22 cellular contexts compared by ENCODE assay signal in genomic region chr5:112036206-112036605, GRCh38.
DNase-seq lines count a peak whose midpoint lies in the region; ATAC-seq, FAIRE-seq and TF ChIP-seq lines count a peak whose summit lies in the region.
"Had no signal": no experiment of that assay in that cellular context is flagged by ENCODE, and none has a peak within 500 bp of the region (broad histone marks: within the 10 kb centered on the region; RNA-seq: fewer than 3 reads in every experiment).

No MANE protein-coding gene starts in this region.

- no peak for TF ChIP-seq CTCF in AG09309 (IDR thresholded peaks at IDR 0.05; ENCODE audit: control insufficient read depth, insufficient read depth, low read depth, low read length, missing control alignments)
- no peak for TF ChIP-seq CTCF in IMR-90 (conservative IDR thresholded peaks at IDR 0.05; ENCODE audit: low read depth, low read length)
- TF ChIP-seq CTCF in astrocyte (IDR thresholded peaks at IDR 0.05; ENCODE audit: insufficient read depth, low read depth, low read length) = no peak
- no peak for TF ChIP-seq CTCF in lower lobe of right lung (IDR thresholded peaks at IDR 0.05)

- H3K9ac ChIP-seq in IMR-90 (ENCODE audit: low read depth, low read length) (no peak overlapping the region), astrocyte (ENCODE audit: low read length) (no peak overlapping the region)

- H3K18ac ChIP-seq in IMR-90 (ENCODE audit: low read depth, low read length) = no peak overlapping the region

- no peaks in the 10 kb centered on the region for H3K79me1 ChIP-seq in IMR-90 (ENCODE audit: low read depth in 1 of 2, low read length in 2 of 2)

- POLR2A ChIA-PET in IMR-90 (lab: Charles Lee; ENCODE audit: unreplicated experiment) = no interaction called here

- H3K56ac ChIP-seq in IMR-90 (ENCODE audit: extremely low read depth, insufficient read depth, low read length) = no peak overlapping the region

- H2AFZ ChIP-seq in IMR-90 (replicated peaks; ENCODE audit: low read length, poor library complexity) = no peak overlapping the region
- H2AFZ ChIP-seq in astrocyte (ENCODE audit: low read depth, low read length) = no peak overlapping the region
- H2AFZ ChIP-seq: GM23338 had no signal

- H3K27ac Mint-ChIP-seq in astrocyte (ENCODE audit: unreplicated experiment) = no peak overlapping the region
- H3K27ac Mint-ChIP-seq: CD14-positive monocyte, GM23338 had no signal

- TF ChIP-seq POLR2A in IMR-90 (IDR thresholded peaks at IDR 0.05; ENCODE audit: low read depth, low read length) = no peak

- no peaks in the 10 kb centered on the region for H3K4me1 Mint-ChIP-seq in astrocyte (ENCODE audit: low read depth, unreplicated experiment)
- H3K4me1 Mint-ChIP-seq: CD14-positive monocyte, GM23338 had no signal

- no peaks in the 10 kb centered on the region for H3K9me1 ChIP-seq in IMR-90 (ENCODE audit: insufficient read depth, low read length)

- no peaks in the 10 kb centered on the region for H3K27me3 Mint-ChIP-seq in astrocyte (ENCODE audit: low read depth, unreplicated experiment)

- in situ Hi-C loops in IMR-90 (cut with MboI; ENCODE audit: low sequenced_read_pairs) = no loop called here

- no peak overlapping the region for H4K8ac ChIP-seq in IMR-90 (ENCODE audit: low read depth in 2 of 2, low read length in 2 of 2)

- no peak overlapping the region for H3K4me3 ChIP-seq in AG09309 (ENCODE audit: control insufficient read depth, low read depth, low read length)
- H3K4me3 ChIP-seq in IMR-90 (ENCODE audit: insufficient read depth, low read depth, low read length) = no peak overlapping the region
- H3K4me3 ChIP-seq in astrocyte (ENCODE audit: insufficient read depth, low read depth, low read length) = no peak overlapping the region
- no peak overlapping the region for H3K4me3 ChIP-seq in lower lobe of right lung
- H3K4me3 ChIP-seq: GM23338, SJCRH30 had no signal

- H3K4me2 ChIP-seq in IMR-90 (ENCODE audit: low read depth, low read length) = no peak overlapping the region
- no peak overlapping the region for H3K4me2 ChIP-seq in astrocyte (ENCODE audit: low read length)
- H3K4me2 ChIP-seq: GM23338 had no signal

- H3K36me3 ChIP-seq in IMR-90 (ENCODE audit: control insufficient read depth, insufficient read depth, low read length) (no peaks in the 10 kb centered on the region), astrocyte (ENCODE audit: insufficient read depth, low read length) (no peaks in the 10 kb centered on the region), lower lobe of right lung (no peaks in the 10 kb centered on the region)
- H3K36me3 ChIP-seq: SJCRH30 had no signal

- no TSS peak for BruUV-seq in IMR-90 (replicated peaks; lab: Mats Ljungman, UMichigan)

- H3K4me3 Mint-ChIP-seq in astrocyte (ENCODE audit: unreplicated experiment) = no peak overlapping the region
- H3K4me3 Mint-ChIP-seq: CD14-positive monocyte, GM23338 had no signal

- WGBS in IMR-90 (ENCODE audit: extremely low coverage in 2 of 2, insufficient read length in 1 of 2), 2 experiments = no CpG with 5 or more reads among the region's 5 CpGs

- no peak overlapping the region for H2AK5ac ChIP-seq in IMR-90 (ENCODE audit: low read depth, low read length)

- H3K14ac ChIP-seq in IMR-90 (replicated peaks; ENCODE audit: low read depth, low read length) = no peak overlapping the region

- CTCF ChIA-PET in IMR-90 (lab: Yijun Ruan, JAX) = interaction anchor here (0.6 kb wide), 1 partner anchor 40 kb away, joined by 3 read pairs; no protein-coding TSS in a partner anchor

- no peak overlapping the region for H2BK15ac ChIP-seq in IMR-90 (ENCODE audit: low read depth, low read length)

- H4K5ac ChIP-seq in IMR-90 (ENCODE audit: low read depth, low read length) = no peak overlapping the region

- H3K4ac ChIP-seq in IMR-90 (ENCODE audit: low read depth, low read length) = no peak overlapping the region

- no peak overlapping the region for H2BK20ac ChIP-seq in IMR-90 (ENCODE audit: low read depth, low read length)

- H3K9me3 Mint-ChIP-seq in astrocyte (ENCODE audit: unreplicated experiment) = peaks cover 3% of the 10 kb centered on the region
- H3K9me3 Mint-ChIP-seq: GM23338 had no signal

- no peak for TF ChIP-seq RAD21 in IMR-90 (IDR thresholded peaks at IDR 0.05; ENCODE audit: low read length)

- ATAC-seq in IMR-90 (ENCODE audit: low read depth) (no peak), lower lobe of right lung (no peak)
- ATAC-seq: GM23338 had no signal

- H3K23ac ChIP-seq in IMR-90 (ENCODE audit: low read depth, low read length) = no peak overlapping the region

- no peaks in the 10 kb centered on the region for H3K4me1 ChIP-seq in IMR-90 (ENCODE audit: control insufficient read depth, insufficient read depth, low read length)
- H3K4me1 ChIP-seq in astrocyte (ENCODE audit: insufficient read depth, low read length) = no peaks in the 10 kb centered on the region
- H3K4me1 ChIP-seq in lower lobe of right lung = no peaks in the 10 kb centered on the region
- H3K4me1 ChIP-seq: SJCRH30 had no signal

- H3K36me3 Mint-ChIP-seq in astrocyte (ENCODE audit: low read depth, unreplicated experiment) = no peaks in the 10 kb centered on the region
- H3K36me3 Mint-ChIP-seq: CD14-positive monocyte had no signal

- H2BK5ac ChIP-seq in IMR-90 (ENCODE audit: low read depth, low read length, poor library complexity, severe bottlenecking) = no peak overlapping the region

- H4K20me1 ChIP-seq in IMR-90 (ENCODE audit: insufficient read depth, low read length) = no peaks in the 10 kb centered on the region
- H4K20me1 ChIP-seq in astrocyte (ENCODE audit: insufficient read depth, low read length) = no peaks in the 10 kb centered on the region

- no peak overlapping the region for H2AK9ac ChIP-seq in IMR-90 (replicated peaks; ENCODE audit: low read depth, low read length, poor library complexity)

- no peak overlapping the region for H3K27ac ChIP-seq in IMR-90 (ENCODE audit: insufficient read depth, low read length)
- H3K27ac ChIP-seq in astrocyte (ENCODE audit: low read depth, low read length) = no peak overlapping the region
- H3K27ac ChIP-seq in lower lobe of right lung = no peak overlapping the region
- H3K27ac ChIP-seq: SJCRH30 had no signal

- H3K79me2 ChIP-seq in astrocyte (ENCODE audit: insufficient read depth, low read length) = no peaks in the 10 kb centered on the region

- dilution Hi-C loops in IMR-90 (cut with HindIII; ENCODE audit: low sequenced_read_pairs, unreplicated experiment) = no loop called here

- H2BK120ac ChIP-seq in IMR-90 (ENCODE audit: low read depth, low read length) = no peak overlapping the region

- FAIRE-seq in astrocyte (lab: Jason Lieb, UNC) = no peak
- FAIRE-seq: HTR-8/SVneo had no signal

- no peaks in the 10 kb centered on the region for H3K9me3 ChIP-seq in IMR-90 (ENCODE audit: control insufficient read depth, insufficient read depth, low read length)
- no peaks in the 10 kb centered on the region for H3K9me3 ChIP-seq in astrocyte (ENCODE audit: insufficient read depth, low read depth, low read length)
- no peaks in the 10 kb centered on the region for H3K9me3 ChIP-seq in lower lobe of right lung
- H3K9me3 ChIP-seq: SJCRH30 had no signal

- H4K91ac ChIP-seq in IMR-90 (ENCODE audit: insufficient read depth, low read depth, low read length) = no peak overlapping the region

- intact Hi-C loops in IMR-90 (cut with micrococcal nuclease) (no loop called here), lower lobe of right lung (cut with DNase I) (no loop called here)

- DNase-seq in AG09309 (ENCODE audit: low read depth) (peak; percentile 56), ELR (ENCODE audit: low read depth) (peak; percentile 77), IMR-90 (peak; percentile 3), astrocyte (ENCODE audit: low read depth) (peak; percentile 60), activated gamma-delta T cell treated with Interleukin-2 at 50 U/mL for 16 hours (no peak), lower lobe of right lung (no peak), NCI-H146 treated with DMSO at 0.1 percent for 48 hours (lab: John Stamatoyannopoulos, UW; ENCODE audit: unreplicated experiment) (no peak)
- DNase-seq: AML-193, DMS79 treated with DMSO at 0.1 percent for 48 hours, GF-D8, Kasumi-1, NCI-H1092 treated with DMSO at 0.1 percent for 48 hours, NCI-H146, NCI-H2081, NCI-H2171 treated with DMSO at 0.1 percent for 48 hours, NCI-H446, NCI-H774, SJCRH30, T-helper 2 cell had no signal

- no peaks in the 10 kb centered on the region for H3K27me3 ChIP-seq in IMR-90 (ENCODE audit: control insufficient read depth, insufficient read depth, low read length)
- no peaks in the 10 kb centered on the region for H3K27me3 ChIP-seq in astrocyte (ENCODE audit: insufficient read depth, low read length)
- H3K27me3 ChIP-seq in lower lobe of right lung (ENCODE audit: low read depth) = no peaks in the 10 kb centered on the region
- H3K27me3 ChIP-seq: SJCRH30 had no signal

TF ChIP-seq in IMR-90, 13 proteins besides CTCF, POLR2A, EP300 and RAD21 (continues in another document):
- TF ChIP-seq SMC3 (IDR thresholded peaks at IDR 0.05; ENCODE audit: low read depth, low read length) = no peak
- TF ChIP-seq FOS (IDR thresholded peaks at IDR 0.05; ENCODE audit: low read depth, low read length) = no peak
- no peak for TF ChIP-seq ELK1 (IDR thresholded peaks at IDR 0.05; ENCODE audit: borderline replicate concordance, low read depth, low read length)
- no peak for TF ChIP-seq CHD1 (IDR thresholded peaks at IDR 0.05; ENCODE audit: low read depth, low read length)
- no peak for TF ChIP-seq USF2 (IDR thresholded peaks at IDR 0.05; ENCODE audit: low read depth, low read length)
- TF ChIP-seq CEBPB (IDR thresholded peaks at IDR 0.05; ENCODE audit: low read depth, low read length) = no peak
- no peak for TF ChIP-seq BHLHE40 (IDR thresholded peaks at IDR 0.05; ENCODE audit: low read depth, low read length)
- no peak for TF ChIP-seq RCOR1 (IDR thresholded peaks at IDR 0.05; ENCODE audit: insufficient replicate concordance, low read length)
- TF ChIP-seq NFE2L2 (IDR thresholded peaks at IDR 0.05; ENCODE audit: low read depth, low read length) = no peak
- TF ChIP-seq RFX5 (IDR thresholded peaks at IDR 0.05; ENCODE audit: low read depth, low read length) = no peak

Comparison
In these comparisons a context has a peak if more than half of its experiments do, and no peak if none do; other contexts are left out.
1. DNase-seq: peak in AG09309 (single experiment), ELR (single experiment), IMR-90 (single experiment) and astrocyte (single experiment); none in activated gamma-delta T cell treated with Interleukin-2 at 50 U/mL for 16 hours (single experiment), lower lobe of right lung (single experiment) and NCI-H146 treated with DMSO at 0.1 percent for 48 hours (single experiment).